15 cellular contexts compared by ENCODE assay signal in the genomic region with DNA sequence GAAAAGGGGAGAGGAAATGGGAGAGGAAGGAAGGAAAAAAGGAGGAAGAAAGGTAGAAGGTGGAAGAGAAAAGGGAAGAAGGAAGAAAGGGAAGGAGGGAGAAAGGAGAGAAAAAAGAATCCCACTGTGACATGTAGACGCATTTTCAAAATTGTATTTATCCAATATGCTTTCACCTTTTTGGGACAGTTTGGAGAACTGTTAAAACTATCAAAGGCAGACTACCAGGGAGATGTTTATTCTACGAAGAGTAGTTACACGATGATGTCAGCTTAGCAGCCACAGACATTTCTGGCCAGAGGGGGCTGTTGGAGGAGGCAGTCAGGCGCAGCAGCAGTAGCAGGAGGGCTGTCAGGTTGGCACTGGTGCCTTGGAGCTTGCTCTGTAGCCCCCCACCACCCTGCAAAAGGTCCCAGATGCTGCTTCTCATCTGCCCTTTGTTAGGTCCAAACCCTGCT.
DNase-seq lines count a peak whose midpoint lies in the region; ATAC-seq and TF ChIP-seq lines count a peak whose summit lies in the region.
"Had no signal": no experiment of that assay in that cellular context is flagged by ENCODE, and none has a peak within 500 bp of the region (broad histone marks: within the 10 kb centered on the region; RNA-seq: fewer than 3 reads in every experiment).

No MANE protein-coding gene starts in this region.

- DNase-seq in NCI-H1694 (lab: John Stamatoyannopoulos, UW) (peak; percentile 14), NCI-H1694 treated with DMSO at 0.1 percent for 48 hours (lab: John Stamatoyannopoulos, UW) (no peak), chondrocyte (ENCODE audit: low spot score) (no peak), mucosa of gallbladder (ENCODE audit: low spot score) (peak; percentile 15), vagina (ENCODE audit: extremely low spot score in 2 of 2) (no peak), NCI-H128 (lab: John Stamatoyannopoulos, UW; ENCODE audit: unreplicated experiment) (no peak), HPDE6-E6E7 (ENCODE audit: extremely low spot score) (no peak)
- DNase-seq: 8988T; activated CD8-positive, alpha-beta T cell treated with anti-CD3 and anti-CD28 coated beads, Interleukin-2, amount 10 ng/mL, durations not matched to agents 7 days and 5 days; amniotic stem cell; NCI-H1092 treated with DMSO at 0.1 percent for 48 hours; NCI-H446 treated with DMSO at 0.1 percent for 48 hours; occipital lobe had no signal

- peaks cover 43% of the 10 kb centered on the region for H3K4me1 ChIP-seq in vagina

- no peaks in the 10 kb centered on the region for H3K9me3 Mint-ChIP-seq in chondrocyte (ENCODE audit: low read depth)
- H3K9me3 Mint-ChIP-seq: activated T-helper 17 cell treated with anti-CD3 and anti-CD28 coated beads, Interleukin-2, amount 50 U/mL, for 72 hours had no signal

- no peak overlapping the region for H3K4me3 ChIP-seq in vagina

- no peaks in the 10 kb centered on the region for H3K9me3 ChIP-seq in vagina

- H3K27ac ChIP-seq in vagina: peak overlapping the region; percentile 44

- no peak for TF ChIP-seq POLR2A in vagina (IDR thresholded peaks at IDR 0.05)

- peak overlapping the region; percentile 82 for H3K27ac Mint-ChIP-seq in chondrocyte (ENCODE audit: unreplicated experiment)
- H3K27ac Mint-ChIP-seq: activated CD8-positive, alpha-beta T cell treated with anti-CD3 and anti-CD28 coated beads, Interleukin-2, amount 10 ng/mL, durations not matched to agents 7 days and 5 days; activated T-helper 17 cell treated with anti-CD3 and anti-CD28 coated beads, Interleukin-2, amount 50 U/mL, for 72 hours had no signal

- no peaks in the 10 kb centered on the region for H3K27me3 Mint-ChIP-seq in chondrocyte (ENCODE audit: low read depth)

- intact Hi-C loops in vagina (cut with DNase I): no loop called here

- H3K36me3 Mint-ChIP-seq in chondrocyte (ENCODE audit: low read depth): no peaks in the 10 kb centered on the region

- peak overlapping the region; percentile 14 for H3K4me3 Mint-ChIP-seq in chondrocyte (ENCODE audit: unreplicated experiment)
- H3K4me3 Mint-ChIP-seq: activated CD8-positive, alpha-beta T cell treated with anti-CD3 and anti-CD28 coated beads, Interleukin-2, amount 10 ng/mL, durations not matched to agents 7 days and 5 days; activated T-helper 17 cell treated with anti-CD3 and anti-CD28 coated beads, Interleukin-2, amount 50 U/mL, for 72 hours had no signal

- H3K4me1 Mint-ChIP-seq in chondrocyte (ENCODE audit: low read depth): peaks cover 73% of the 10 kb centered on the region
- H3K4me1 Mint-ChIP-seq: activated T-helper 17 cell treated with anti-CD3 and anti-CD28 coated beads, Interleukin-2, amount 50 U/mL, for 72 hours had no signal

- no peaks in the 10 kb centered on the region for H3K36me3 ChIP-seq in vagina

- no peak for ATAC-seq in HG02588 (IDR thresholded peaks at IDR 0.05; ENCODE audit: unreplicated experiment)
- ATAC-seq: activated CD8-positive, alpha-beta T cell treated with anti-CD3 and anti-CD28 coated beads, Interleukin-2, amount 10 ng/mL, durations not matched to agents 7 days and 5 days; activated T-helper 17 cell treated with anti-CD3 and anti-CD28 coated beads, Interleukin-2, amount 50 U/mL, for 72 hours had no signal

- H3K27me3 ChIP-seq in vagina: no peaks in the 10 kb centered on the region

- peak; percentile 41 for TF ChIP-seq CTCF in chondrocyte (IDR thresholded peaks at IDR 0.05)
- TF ChIP-seq CTCF in vagina (IDR thresholded peaks at IDR 0.05): no peak

Comparison
In these comparisons a context has a peak if more than half of its experiments do, and no peak if none do; other contexts are left out.
1. DNase-seq: peak in NCI-H1694 (single experiment) and mucosa of gallbladder (single experiment); none in NCI-H1694 treated with DMSO at 0.1 percent for 48 hours (single experiment), chondrocyte (single experiment), vagina (0 of 2), NCI-H128 (single experiment) and HPDE6-E6E7 (single experiment).